ENCODE assay signal across 25 cellular contexts in genomic region chr12:116113398-116114130, GRCh38.
"Had no signal": no experiment of that assay in that cellular context is flagged by ENCODE, and none has a peak within 500 bp of the region (broad histone marks: within the 10 kb centered on the region; RNA-seq: fewer than 3 reads in every experiment).

No MANE protein-coding gene starts in this region.

- H3K4me2 ChIP-seq: neural progenitor cell had no signal

- H3K36me3 Mint-ChIP-seq: neural progenitor cell had no signal

- H3K27ac Mint-ChIP-seq: activated naive CD8-positive, alpha-beta T cell treated with anti-CD3 and anti-CD28 coated beads, Interleukin-2, amount 10 ng/mL, durations not matched to agents 7 days and 5 days; activated T-helper 2 cell treated with anti-CD3 and anti-CD28 coated beads, Interferon-gamma antibody, Interleukin-2, Interleukin-4, amounts not matched to agents 10 μg/mL and 5 μg/mL and 100 μg/mL, durations not matched to agents 14 hours and 24 hours and 36 hours; neural progenitor cell had no signal

- DNase-seq: activated CD4-positive, alpha-beta T cell treated with anti-CD3 and anti-CD28 coated beads for 4 hours; activated CD4-positive, alpha-beta T cell treated with anti-CD3 and anti-CD28 coated beads, Interleukin-2, amount 50 U/mL, for 48 hours; activated CD4-positive, CD25-positive, alpha-beta regulatory T cell; activated CD8-positive, alpha-beta memory T cell treated with anti-CD3 and anti-CD28 coated beads, Interleukin-2, amount 50 U/mL, for 48 hours; activated naive CD4-positive, alpha-beta T cell; activated naive CD8-positive, alpha-beta T cell treated with anti-CD3 and anti-CD28 coated beads, Interleukin-2, amount 10 ng/mL, durations not matched to agents 7 days and 5 days; activated T-cell treated with anti-CD3 and anti-CD28 coated beads, Interleukin-2, amount 50 U/mL, for 4 hours; head of caudate nucleus; hypothalamus; left cardiac atrium; lower lobe of right lung; naive thymus-derived CD4-positive, alpha-beta T cell; posterior cingulate gyrus; retina; stimulated activated CD4-positive, alpha-beta T cell treated with anti-CD3 and anti-CD28 coated beads, Interleukin-2, amount 100 ng/mL, for 48 hours; stimulated activated naive CD4-positive, alpha-beta T cell treated with Interleukin-2 at 50 U/mL for 16 hours; substantia nigra; T-helper 1 cell; T1000; thyroid gland had no signal

- H3K36me3 ChIP-seq: gastroesophageal sphincter, lower lobe of right lung, neural progenitor cell, thyroid gland had no signal

- H3K27me3 ChIP-seq: gastroesophageal sphincter, neural progenitor cell, thyroid gland had no signal

- H3K4me3 ChIP-seq: gastroesophageal sphincter, lower lobe of right lung, neural progenitor cell, thyroid gland had no signal

- H3K9me3 ChIP-seq: gastroesophageal sphincter, lower lobe of right lung, thyroid gland had no signal

- H3K4me3 Mint-ChIP-seq: activated naive CD8-positive, alpha-beta T cell treated with anti-CD3 and anti-CD28 coated beads, Interleukin-2, amount 10 ng/mL, durations not matched to agents 7 days and 5 days; activated T-cell treated with anti-CD3 and anti-CD28 coated beads, Interleukin-2, amount 50 U/mL, for 4 hours; neural progenitor cell had no signal

- H3K9me3 Mint-ChIP-seq: activated naive CD8-positive, alpha-beta T cell treated with anti-CD3 and anti-CD28 coated beads, Interleukin-2, amount 10 ng/mL, durations not matched to agents 7 days and 5 days; activated T-cell treated with anti-CD3 and anti-CD28 coated beads, Interleukin-2, amount 50 U/mL, for 4 hours; activated T-helper 2 cell treated with anti-CD3 and anti-CD28 coated beads, Interferon-gamma antibody, Interleukin-2, Interleukin-4, amounts not matched to agents 10 μg/mL and 5 μg/mL and 100 μg/mL, durations not matched to agents 14 hours and 24 hours and 36 hours; brain; naive thymus-derived CD4-positive, alpha-beta T cell; neural progenitor cell had no signal

- H3K9ac ChIP-seq: neural progenitor cell had no signal

- H2AFZ ChIP-seq: neural progenitor cell had no signal

- H3K27ac ChIP-seq: epithelial cell of prostate, gastroesophageal sphincter, lower lobe of right lung, neural progenitor cell, thyroid gland had no signal

- H3K27me3 Mint-ChIP-seq: activated naive CD8-positive, alpha-beta T cell treated with anti-CD3 and anti-CD28 coated beads, Interleukin-2, amount 10 ng/mL, durations not matched to agents 7 days and 5 days; brain; naive thymus-derived CD4-positive, alpha-beta T cell had no signal
